8 cellular contexts compared by ENCODE assay signal in genomic region chr5:115545065-115545882, GRCh38. TPM values are rescaled to one million over a fixed set of nuclear protein-coding genes. Genes with fewer than 3 reads are reported as not detected.
A peak's percentile ranks its signal among the peaks of the same experiment; 100 is the strongest.
DNase-seq lines count a peak whose midpoint lies in the region; ATAC-seq, FAIRE-seq and TF ChIP-seq lines count a peak whose summit lies in the region.

No MANE protein-coding gene starts in this region.

- H3K27ac ChIP-seq in neuronal stem cell (replicated peaks; ENCODE audit: low read length): peak overlapping the region; percentile 18

- no peak overlapping the region for H3K4ac ChIP-seq in neuronal stem cell (ENCODE audit: low read length)

- no peak overlapping the region for H3K23ac ChIP-seq in neuronal stem cell (ENCODE audit: low read depth, low read length, poor library complexity)

- peak overlapping the region; percentile 18 for H3K18ac ChIP-seq in neuronal stem cell (ENCODE audit: low read length)

- no CpG with 5 or more reads among the region's 18 CpGs for WGBS in neuronal stem cell (ENCODE audit: extremely low coverage in 2 of 2, insufficient read length in 2 of 2, insufficient replicate concordance in 1 of 2), 2 donors

- H2AFZ ChIP-seq in neuronal stem cell (ENCODE audit: low read length): peak overlapping the region; percentile 94

- no peak overlapping the region for H2BK12ac ChIP-seq in neuronal stem cell (ENCODE audit: low read length)

- no peak overlapping the region for H4K8ac ChIP-seq in neuronal stem cell (ENCODE audit: low read depth, low read length)

- H2BK5ac ChIP-seq in neuronal stem cell (ENCODE audit: low read length): no peak overlapping the region

- H3K4me3 ChIP-seq in MG63: peak overlapping the region; percentile 88
- H3K4me3 ChIP-seq in choroid plexus epithelial cell (ENCODE audit: low read depth, low read length): peak overlapping the region; percentile 3
- H3K4me3 ChIP-seq in neuronal stem cell (ENCODE audit: low read length in 2 of 2): peak overlapping the region in 1 of 2 donors; percentile 50

- ATAC-seq in GM18909 (IDR thresholded peaks at IDR 0.05; ENCODE audit: poor library complexity, unreplicated experiment): peak; percentile 0
- no peak for ATAC-seq in HG02588 (IDR thresholded peaks at IDR 0.05; ENCODE audit: unreplicated experiment)

- H2AK5ac ChIP-seq in neuronal stem cell (ENCODE audit: low read depth, low read length): no peak overlapping the region

- no peak for FAIRE-seq in GM12892 (lab: Jason Lieb, UNC)

- H3K36me3 ChIP-seq in MG63 (peaks cover 32% of the 10 kb centered on the region), neuronal stem cell (replicated peaks in 1 of 2; ENCODE audit: control insufficient read depth in 2 of 2, insufficient read depth in 2 of 2, low read length in 2 of 2) (peaks cover 4 to 31% of the 10 kb centered on the region in 2 donors)

- peak overlapping the region; percentile 24 for H3K4me2 ChIP-seq in neuronal stem cell (ENCODE audit: insufficient read depth, low read length, poor library complexity, severe bottlenecking)

- no peak overlapping the region for H2BK120ac ChIP-seq in neuronal stem cell (ENCODE audit: low read depth, low read length)

- H4K91ac ChIP-seq in neuronal stem cell (ENCODE audit: low read depth, low read length, poor library complexity): no peak overlapping the region

- H3K4me1 ChIP-seq in neuronal stem cell (ENCODE audit: control insufficient read depth in 2 of 2, insufficient read depth in 1 of 2, low read depth in 1 of 2, low read length in 2 of 2): peaks cover 1 to 11% of the 10 kb centered on the region in 2 donors

- DNase-seq in MG63: peak; percentile 18
- no peak for DNase-seq in choroid plexus epithelial cell (ENCODE audit: low read depth)
- DNase-seq in neuronal stem cell (ENCODE audit: low spot score): no peak
- no peak for DNase-seq in GM12892 (ENCODE audit: insufficient read length)
- no peak for DNase-seq in kidney tubule cell (ENCODE audit: low spot score)
- no peak for DNase-seq in cerebellar cortex (ENCODE audit: low spot score)

- no peak for TF ChIP-seq CTCF in choroid plexus epithelial cell (conservative IDR thresholded peaks at IDR 0.05; ENCODE audit: low read depth, low read length)

- H3K9me3 ChIP-seq in MG63: peaks cover 9% of the 10 kb centered on the region
- peaks cover 9 to 16% of the 10 kb centered on the region in 2 donors for H3K9me3 ChIP-seq in neuronal stem cell (replicated peaks in 1 of 2; ENCODE audit: control insufficient read depth in 2 of 2, insufficient read depth in 1 of 2, low read depth in 1 of 2, low read length in 2 of 2)

- H3K27me3 ChIP-seq in MG63: no peaks in the 10 kb centered on the region
- no peaks in the 10 kb centered on the region for H3K27me3 ChIP-seq in neuronal stem cell (ENCODE audit: control insufficient read depth in 3 of 3, insufficient read depth in 3 of 3, low read depth in 1 of 3, low read length in 3 of 3)

- no peak overlapping the region for H2BK15ac ChIP-seq in neuronal stem cell (ENCODE audit: low read length)

- H3K9ac ChIP-seq in neuronal stem cell (ENCODE audit: low read depth, low read length, poor library complexity): no peak overlapping the region

- no peaks in the 10 kb centered on the region for H3K79me1 ChIP-seq in neuronal stem cell (ENCODE audit: low read depth, low read length)

- H3K14ac ChIP-seq in neuronal stem cell (ENCODE audit: low read length): no peak overlapping the region

- no peak for TF ChIP-seq POLR2A in GM12892 (IDR thresholded peaks at IDR 0.05; ENCODE audit: low read depth, low read length)

RNA-seq across cellular contexts. Expression of gene FEM1C, which starts 0.7 kb away (rescaled TPM):
- total RNA-seq in MG63 (2014; rRNA removed; shearing (Covaris generic); ENCODE audit: low replicate concordance): 12.4 and 23.6 TPM in 2 replicates
- polyA plus RNA-seq in neuronal stem cell (2013, experiment 1 of 2): 9.1 TPM
- 9.3 TPM for polyA plus RNA-seq in neuronal stem cell (2013, experiment 2 of 2)
- 11.9 TPM for polyA plus RNA-seq in GM12892 (2012; ENCODE audit: missing spikeins)

RNA-seq across cellular contexts. Expression of gene TICAM2, which starts 57.0 kb away (rescaled TPM):
- total RNA-seq in MG63 (2014; rRNA removed; shearing (Covaris generic); ENCODE audit: low replicate concordance): 1.2 and 6.3 TPM in 2 replicates
- polyA plus RNA-seq in neuronal stem cell (2013, experiment 1 of 2): 0.36 TPM
- polyA plus RNA-seq in neuronal stem cell (2013, experiment 2 of 2): 0.39 TPM
- 7.1 TPM for polyA plus RNA-seq in GM12892 (2012; ENCODE audit: missing spikeins)
